26 cellular contexts compared by ENCODE assay signal in genomic region chr15:83153288-83153687, GRCh38. TPM values are rescaled to one million over a fixed set of nuclear protein-coding genes. Genes with fewer than 3 reads are reported as not detected.
A peak's percentile ranks its signal among the peaks of the same experiment; 100 is the strongest.
DNase-seq lines count a peak whose midpoint lies in the region; ATAC-seq, FAIRE-seq and TF ChIP-seq lines count a peak whose summit lies in the region.
"Had no signal": no experiment of that assay in that cellular context is flagged by ENCODE, and none has a peak within 500 bp of the region (broad histone marks: within the 10 kb centered on the region; RNA-seq: fewer than 3 reads in every experiment).

No MANE protein-coding gene starts in this region.

- no peaks in the 10 kb centered on the region for H3K9me3 Mint-ChIP-seq in natural killer cell
- H3K9me3 Mint-ChIP-seq: CD14-positive monocyte, GM23338, IgD-negative memory B cell had no signal

- H3K9ac ChIP-seq in IMR-90 (ENCODE audit: low read depth, low read length): no peak overlapping the region

- DNase-seq in A549 (ENCODE audit: low read depth in 1 of 2, low spot score in 1 of 2) (no peak), IMR-90 (peak; percentile 21), epithelial cell of esophagus (ENCODE audit: low read depth) (peak; percentile 9), foreskin fibroblast (peak; percentile 4 to 44), natural killer cell (no peak), OCI-M2 (lab: John Stamatoyannopoulos, UW; ENCODE audit: unreplicated experiment) (no peak), foreskin melanocyte (no peak), germinal center (ENCODE audit: low spot score) (no peak)
- DNase-seq: EL, GF-D8, MV-4-11, NCI-H1105 treated with DMSO at 0.1 percent for 48 hours, NCI-H2029 treated with DMSO at 0.1 percent for 48 hours, NCI-H345, NCI-H524, NCI-H774 had no signal

- no peak overlapping the region for H2AFZ ChIP-seq in IMR-90 (replicated peaks; ENCODE audit: low read length, poor library complexity)
- H2AFZ ChIP-seq: GM23338 had no signal

- TF ChIP-seq EP300 in A549 (IDR thresholded peaks at IDR 0.05): no peak

- ATAC-seq in A549 (no peak), IMR-90 (ENCODE audit: low read depth) (no peak), natural killer cell (no peak)
- ATAC-seq: GM23338, HCT116, Right ventricle myocardium inferior had no signal

- H3K4me3 ChIP-seq in A549 (no peak overlapping the region), IMR-90 (ENCODE audit: insufficient read depth, low read depth, low read length) (no peak overlapping the region), epithelial cell of esophagus (ENCODE audit: low read length) (no peak overlapping the region), foreskin fibroblast (ENCODE audit: low read depth in 1 of 2, low read length in 2 of 2) (no peak overlapping the region)
- H3K4me3 ChIP-seq: GM23338, SJSA1 had no signal

- H3K4me1 ChIP-seq in A549 (no peaks in the 10 kb centered on the region; the same call in 2 of the 3 replicates), IMR-90 (ENCODE audit: control insufficient read depth, insufficient read depth, low read length) (no peaks in the 10 kb centered on the region)
- H3K4me1 ChIP-seq: SJSA1 had no signal

- H3K4ac ChIP-seq in IMR-90 (ENCODE audit: low read depth, low read length): no peak overlapping the region

- no peak for TF ChIP-seq CTCF in A549 (IDR thresholded peaks at IDR 0.05)
- no peak for TF ChIP-seq CTCF in IMR-90 (conservative IDR thresholded peaks at IDR 0.05; ENCODE audit: low read depth, low read length)
- TF ChIP-seq CTCF in epithelial cell of esophagus (IDR thresholded peaks at IDR 0.05; ENCODE audit: insufficient read depth, low read depth, low read length, missing control alignments): no peak
- TF ChIP-seq CTCF in foreskin fibroblast (IDR thresholded peaks at IDR 0.05; ENCODE audit: low read depth, low read length): no peak
- TF ChIP-seq CTCF in natural killer cell (IDR thresholded peaks at IDR 0.05): no peak

- H3K27ac ChIP-seq in A549 (no peak overlapping the region), IMR-90 (ENCODE audit: insufficient read depth, low read length) (no peak overlapping the region)
- H3K27ac ChIP-seq: 22Rv1, SJSA1 had no signal

- BruUV-seq in IMR-90 (replicated peaks; lab: Mats Ljungman, UMichigan): no TSS peak

- H3K4me2 ChIP-seq in A549 (no peak overlapping the region), IMR-90 (ENCODE audit: low read depth, low read length) (no peak overlapping the region)
- H3K4me2 ChIP-seq: GM23338 had no signal

- no peaks in the 10 kb centered on the region for H3K9me1 ChIP-seq in IMR-90 (ENCODE audit: insufficient read depth, low read length)

- H2BK5ac ChIP-seq in IMR-90 (ENCODE audit: low read depth, low read length, poor library complexity, severe bottlenecking): no peak overlapping the region

- no peak overlapping the region for H2BK20ac ChIP-seq in IMR-90 (ENCODE audit: low read depth, low read length)

- no peaks in the 10 kb centered on the region for H3K27me3 ChIP-seq in IMR-90 (ENCODE audit: control insufficient read depth, insufficient read depth, low read length)
- H3K27me3 ChIP-seq: SJSA1 had no signal

- H4K8ac ChIP-seq in IMR-90 (ENCODE audit: low read depth in 2 of 2, low read length in 2 of 2): no peak overlapping the region

- H3K4me3 Mint-ChIP-seq in natural killer cell: no peak overlapping the region
- H3K4me3 Mint-ChIP-seq: B cell, CD14-positive monocyte, GM23338, IgD-negative memory B cell had no signal

- no peak overlapping the region for H4K91ac ChIP-seq in IMR-90 (ENCODE audit: insufficient read depth, low read depth, low read length)

- H3K36me3 ChIP-seq in IMR-90 (ENCODE audit: control insufficient read depth, insufficient read depth, low read length): peaks cover 20% of the 10 kb centered on the region

- H3K9me3 ChIP-seq in A549 (no peaks in the 10 kb centered on the region), IMR-90 (ENCODE audit: control insufficient read depth, insufficient read depth, low read length) (no peaks in the 10 kb centered on the region)
- H3K9me3 ChIP-seq: SJSA1 had no signal

- in situ Hi-C loops in IMR-90 (cut with MboI; ENCODE audit: low sequenced_read_pairs): no loop called here

- no peak overlapping the region for H3K18ac ChIP-seq in IMR-90 (ENCODE audit: low read depth, low read length)

- H2BK120ac ChIP-seq in IMR-90 (ENCODE audit: low read depth, low read length): no peak overlapping the region

- H3K56ac ChIP-seq in IMR-90 (ENCODE audit: extremely low read depth, insufficient read depth, low read length): no peak overlapping the region

- CTCF ChIA-PET in A549 (lab: Yijun Ruan, JAX): no interaction called here
- CTCF ChIA-PET in IMR-90 (lab: Yijun Ruan, JAX): no interaction called here

- H3K4me1 Mint-ChIP-seq in natural killer cell: peaks cover 0 to 5% of the 10 kb centered on the region in 2 donors
- H3K4me1 Mint-ChIP-seq: B cell, CD14-positive monocyte had no signal

- H3K79me1 ChIP-seq in IMR-90 (ENCODE audit: low read depth in 1 of 2, low read length in 2 of 2): peaks cover 0 to 2% of the 10 kb centered on the region in 2 experiments; a peak in 1 of 4 replicates

- no peak overlapping the region for H2BK15ac ChIP-seq in IMR-90 (ENCODE audit: low read depth, low read length)

- no peaks in the 10 kb centered on the region for H3K36me3 Mint-ChIP-seq in natural killer cell
- H3K36me3 Mint-ChIP-seq: IgD-negative memory B cell had no signal

- no peak overlapping the region for H3K23ac ChIP-seq in IMR-90 (ENCODE audit: low read depth, low read length)

- intact Hi-C loops in IMR-90 (cut with micrococcal nuclease) (no loop called here), natural killer cell (cut with micrococcal nuclease) (no loop called here)

- no peaks in the 10 kb centered on the region for H4K20me1 ChIP-seq in IMR-90 (ENCODE audit: insufficient read depth, low read length)

- no peak overlapping the region for H3K14ac ChIP-seq in IMR-90 (replicated peaks; ENCODE audit: low read depth, low read length)

- POLR2A ChIA-PET in A549 (lab: Yijun Ruan, JAX) (no interaction called here), IMR-90 (lab: Charles Lee; ENCODE audit: unreplicated experiment) (no interaction called here)

- FAIRE-seq in A549 (lab: Jason Lieb, UNC): peak; percentile 13
- FAIRE-seq: GM19239, RCC 7860 had no signal

- no peak overlapping the region for H2AK5ac ChIP-seq in IMR-90 (ENCODE audit: low read depth, low read length)

- TF ChIP-seq RAD21 in A549 (conservative IDR thresholded peaks at IDR 0.05 in 1 of 2, IDR thresholded peaks at IDR 0.05 in 1 of 2): no peak
- TF ChIP-seq RAD21 in IMR-90 (IDR thresholded peaks at IDR 0.05; ENCODE audit: low read length): no peak

- no peak for TF ChIP-seq POLR2A in A549 (IDR thresholded peaks at IDR 0.05; ENCODE audit: low read length)
- TF ChIP-seq POLR2A in IMR-90 (IDR thresholded peaks at IDR 0.05; ENCODE audit: low read depth, low read length): no peak

- WGBS in A549 (ENCODE audit: missing lambda C conversion rate): 100% methylated on average over 1 of the region's 1 CpG
- WGBS in IMR-90 (ENCODE audit: extremely low coverage in 2 of 2, insufficient read length in 1 of 2), 2 experiments: no CpG with 5 or more reads among the region's 1 CpG

- no peak overlapping the region for H2AK9ac ChIP-seq in IMR-90 (replicated peaks; ENCODE audit: low read depth, low read length, poor library complexity)

- H4K5ac ChIP-seq in IMR-90 (ENCODE audit: low read depth, low read length): no peak overlapping the region

- H3K27me3 Mint-ChIP-seq in natural killer cell (ENCODE audit: low read depth in 2 of 2): no peaks in the 10 kb centered on the region

- no peak overlapping the region for H3K27ac Mint-ChIP-seq in natural killer cell
- H3K27ac Mint-ChIP-seq: B cell, CD14-positive monocyte, IgD-negative memory B cell had no signal

- dilution Hi-C loops in IMR-90 (cut with HindIII; ENCODE audit: low sequenced_read_pairs, unreplicated experiment): no loop called here

TF ChIP-seq in A549, 52 proteins besides CTCF, POLR2A, EP300 and RAD21:
- TF ChIP-seq TP53 (CRISPR knock-in tag; IDR thresholded peaks at IDR 0.05) (no peak), CBX8 (IDR thresholded peaks at IDR 0.05) (no peak)

TF ChIP-seq in IMR-90, 13 proteins besides CTCF, POLR2A, EP300 and RAD21:
- no peak for TF ChIP-seq NFE2L2 (IDR thresholded peaks at IDR 0.05; ENCODE audit: low read depth, low read length)
- TF ChIP-seq CEBPB (IDR thresholded peaks at IDR 0.05; ENCODE audit: low read depth, low read length): peak; percentile 29; the same call in 1 of the 2 replicates

RNA-seq across cellular contexts. Expression of gene TM6SF1, which starts 45.8 kb away (rescaled TPM):
- 1.1 TPM in 2 replicates for polyA plus RNA-seq in A549 (2011; rRNA removed)
- 0.06 and 0.08 TPM in 2 replicates for polyA plus RNA-seq in A549 (2012; cell fraction: cytosol; rRNA removed)
- 0.05 TPM in 1 of 2 replicates, not detected in the other for polyA plus RNA-seq in A549 (2012; cell fraction: nucleus; rRNA removed)
- polyA plus RNA-seq in A549 (2017; fragmentation: RNase III; extraction: RNeasy Plus Mini Kit Qiagen cat#74134 plus additional on column Dnase treatment): 0.08 to 0.12 TPM in 2 of 3 replicates, not detected in the other
- 0.74 TPM in 1 of 2 replicates, not detected in the other for polyA minus RNA-seq in A549 (2011; rRNA and poly(A)+ RNA removed)
- total RNA-seq in IMR-90 (2012; rRNA removed): 1.6 and 1.9 TPM in 2 replicates
- polyA plus RNA-seq in IMR-90 (2012; rRNA removed): 1.3 and 1.9 TPM in 2 replicates
- polyA plus RNA-seq in IMR-90 (2012; cell fraction: cytosol; rRNA removed): 1.1 and 1.8 TPM in 2 replicates
- 1.1 and 2.5 TPM in 2 replicates for polyA plus RNA-seq in IMR-90 (2012; cell fraction: nucleus; rRNA removed; ENCODE audit: low replicate concordance)
- total RNA-seq in natural killer cell: 10 to 100 TPM; 10.4 to 15.5 (median 12.6) TPM

RNA-seq across cellular contexts. Expression of gene HDGFL3, which starts 54.3 kb away (rescaled TPM):
- 49.3 and 91.2 TPM in 2 replicates for polyA plus RNA-seq in A549 (2011; rRNA removed)
- polyA plus RNA-seq in A549 (2012; cell fraction: cytosol; rRNA removed): 7.0 and 9.8 TPM in 2 replicates
- polyA plus RNA-seq in A549 (2012; cell fraction: nucleus; rRNA removed): 1.9 and 2.3 TPM in 2 replicates
- polyA plus RNA-seq in A549 (2017; fragmentation: RNase III; extraction: RNeasy Plus Mini Kit Qiagen cat#74134 plus additional on column Dnase treatment): 47.4 to 51.1 TPM (median 50.8 TPM) in 3 replicates
- 8.3 and 8.9 TPM in 2 replicates for polyA minus RNA-seq in A549 (2011; rRNA and poly(A)+ RNA removed)
- 9.5 and 31.4 TPM in 2 replicates for total RNA-seq in IMR-90 (2012; rRNA removed)
- polyA plus RNA-seq in IMR-90 (2012; rRNA removed): 18.1 and 19.6 TPM in 2 replicates
- 1.4 and 2.0 TPM in 2 replicates for polyA plus RNA-seq in IMR-90 (2012; cell fraction: cytosol; rRNA removed)
- polyA plus RNA-seq in IMR-90 (2012; cell fraction: nucleus; rRNA removed; ENCODE audit: low replicate concordance): 1.0 and 5.2 TPM in 2 replicates
- 10 to 100 TPM; 13.0 to 25.3 (median 21.4) TPM for total RNA-seq in natural killer cell

Comparison
In these comparisons a context has a peak if more than half of its experiments do, and no peak if none do; other contexts are left out.
1. DNase-seq: peak in IMR-90 (single experiment), epithelial cell of esophagus (single experiment) and foreskin fibroblast (2 of 2); none in A549 (0 of 2), natural killer cell (single experiment), OCI-M2 (single experiment), foreskin melanocyte (single experiment) and germinal center (single experiment).